In genomic region chr20:9758752-9759151, GRCh38 we compare ENCODE assay signal across 35 cellular contexts.
"Had no signal": no experiment of that assay in that cellular context is flagged by ENCODE, and none has a peak within 500 bp of the region (broad histone marks: within the 10 kb centered on the region; RNA-seq: fewer than 3 reads in every experiment).

No MANE protein-coding gene starts in this region.

- H3K9me3 Mint-ChIP-seq: activated CD4-positive, alpha-beta T cell treated with anti-CD3 and anti-CD28 coated beads, Interleukin-2, amount 10 ng/mL, durations not matched to agents 24 days and 14 days; activated naive CD8-positive, alpha-beta T cell treated with anti-CD3 and anti-CD28 coated beads for 36 hours; effector memory CD8-positive, alpha-beta T cell had no signal

- H3K27ac Mint-ChIP-seq: activated CD4-positive, alpha-beta memory T cell treated with anti-CD3 and anti-CD28 coated beads for 36 hours; activated CD4-positive, alpha-beta T cell treated with anti-CD3 and anti-CD28 coated beads for 36 hours; activated CD4-positive, alpha-beta T cell treated with anti-CD3 and anti-CD28 coated beads, Interleukin-2, amount 10 ng/mL, durations not matched to agents 24 days and 14 days; activated CD8-positive, alpha-beta memory T cell treated with anti-CD3 and anti-CD28 coated beads, Interleukin-2, amount 10 ng/mL, durations not matched to agents 7 days and 5 days; activated CD8-positive, alpha-beta T cell treated with anti-CD3 and anti-CD28 coated beads, Interleukin-2, amount 10 ng/mL, durations not matched to agents 7 days and 5 days; activated naive CD4-positive, alpha-beta T cell treated with anti-CD3 and anti-CD28 coated beads for 36 hours; activated naive CD4-positive, alpha-beta T cell treated with anti-CD3 and anti-CD28 coated beads, Interleukin-2, amount 50 U/mL, for 24 hours; activated naive CD8-positive, alpha-beta T cell treated with anti-CD3 and anti-CD28 coated beads for 36 hours; activated naive CD8-positive, alpha-beta T cell treated with anti-CD3 and anti-CD28 coated beads, Interleukin-2, amount 50 U/mL, for 24 hours; activated T-helper 1 cell treated with anti-CD3 and anti-CD28 coated beads, Interleukin-12 subunit alpha, Interleukin-12 subunit beta, Interleukin-2, Interleukin-4 antibody, amounts not matched to agents 30 ng/mL and 10 ng/mL and 1 ng/mL, durations not matched to agents 14 hours and 24 hours and 36 hours; activated T-helper 2 cell treated with anti-CD3 and anti-CD28 coated beads, Interferon-gamma antibody, Interleukin-2, Interleukin-4, amounts not matched to agents 10 μg/mL and 5 μg/mL and 100 μg/mL, durations not matched to agents 14 hours and 24 hours and 36 hours; effector memory CD8-positive, alpha-beta T cell; T-helper 1 cell treated with Interleukin-12 subunit alpha and Interleukin-12 subunit beta and Interleukin-4 antibody, amounts not matched to agents 30 μg/mL and 1 μg/mL, for 36 hours had no signal

- H3K36me3 ChIP-seq: adrenal gland, esophagus muscularis mucosa, gastrocnemius medialis, heart left ventricle, WERI-Rb-1 had no signal

- H3K27me3 Mint-ChIP-seq: activated CD4-positive, alpha-beta memory T cell treated with anti-CD3 and anti-CD28 coated beads for 36 hours; activated CD4-positive, alpha-beta T cell treated with anti-CD3 and anti-CD28 coated beads, Interleukin-2, amount 10 ng/mL, durations not matched to agents 24 days and 14 days; activated CD8-positive, alpha-beta memory T cell treated with anti-CD3 and anti-CD28 coated beads, Interleukin-2, amount 10 ng/mL, durations not matched to agents 7 days and 5 days; activated naive CD4-positive, alpha-beta T cell treated with anti-CD3 and anti-CD28 coated beads, Interleukin-2, amount 50 U/mL, for 24 hours; activated naive CD8-positive, alpha-beta T cell treated with anti-CD3 and anti-CD28 coated beads, Interleukin-2, amount 50 U/mL, for 24 hours; effector memory CD8-positive, alpha-beta T cell had no signal

- H3K4me3 ChIP-seq: adrenal gland, body of pancreas, esophagus muscularis mucosa, gastrocnemius medialis, heart left ventricle had no signal

- H3K27ac ChIP-seq: adrenal gland, body of pancreas, esophagus muscularis mucosa, foreskin keratinocyte, gastrocnemius medialis, heart left ventricle, WERI-Rb-1 had no signal

- ATAC-seq: activated CD4-positive, alpha-beta T cell treated with anti-CD3 and anti-CD28 coated beads for 36 hours; activated CD8-positive, alpha-beta memory T cell treated with anti-CD3 and anti-CD28 coated beads, Interleukin-2, amount 10 ng/mL, durations not matched to agents 7 days and 5 days; activated CD8-positive, alpha-beta T cell treated with anti-CD3 and anti-CD28 coated beads, Interleukin-2, amount 10 ng/mL, durations not matched to agents 7 days and 5 days; activated naive CD8-positive, alpha-beta T cell treated with anti-CD3 and anti-CD28 coated beads, Interleukin-2, amount 50 U/mL, for 24 hours; body of pancreas; effector memory CD8-positive, alpha-beta T cell; foreskin keratinocyte; gastrocnemius medialis; heart left ventricle had no signal

- H3K4me3 Mint-ChIP-seq: activated CD4-positive, alpha-beta memory T cell treated with anti-CD3 and anti-CD28 coated beads for 36 hours; activated CD4-positive, alpha-beta T cell treated with anti-CD3 and anti-CD28 coated beads for 36 hours; activated CD4-positive, alpha-beta T cell treated with anti-CD3 and anti-CD28 coated beads, Interleukin-2, amount 10 ng/mL, durations not matched to agents 24 days and 14 days; activated CD8-positive, alpha-beta memory T cell treated with anti-CD3 and anti-CD28 coated beads, Interleukin-2, amount 10 ng/mL, durations not matched to agents 7 days and 5 days; activated CD8-positive, alpha-beta T cell treated with anti-CD3 and anti-CD28 coated beads, Interleukin-2, amount 10 ng/mL, durations not matched to agents 7 days and 5 days; activated naive CD4-positive, alpha-beta T cell treated with anti-CD3 and anti-CD28 coated beads for 36 hours; activated naive CD4-positive, alpha-beta T cell treated with anti-CD3 and anti-CD28 coated beads, Interleukin-2, amount 50 U/mL, for 24 hours; activated naive CD8-positive, alpha-beta T cell treated with anti-CD3 and anti-CD28 coated beads for 36 hours; activated naive CD8-positive, alpha-beta T cell treated with anti-CD3 and anti-CD28 coated beads, Interleukin-2, amount 50 U/mL, for 24 hours; activated T-helper 1 cell treated with anti-CD3 and anti-CD28 coated beads, Interleukin-12 subunit alpha, Interleukin-12 subunit beta, Interleukin-2, Interleukin-4 antibody, amounts not matched to agents 30 ng/mL and 10 ng/mL and 1 ng/mL, durations not matched to agents 14 hours and 24 hours and 36 hours; effector memory CD8-positive, alpha-beta T cell; T-helper 1 cell treated with Interleukin-12 subunit alpha and Interleukin-12 subunit beta and Interleukin-4 antibody, amounts not matched to agents 30 μg/mL and 1 μg/mL, for 36 hours had no signal

- H3K4me1 ChIP-seq: adrenal gland, esophagus muscularis mucosa, foreskin keratinocyte, gastrocnemius medialis, heart left ventricle had no signal

- DNase-seq: activated CD4-positive, alpha-beta memory T cell treated with anti-CD3 and anti-CD28 coated beads for 36 hours; activated CD4-positive, alpha-beta T cell treated with anti-CD3 and anti-CD28 coated beads for 36 hours; activated CD4-positive, alpha-beta T cell treated with anti-CD3 and anti-CD28 coated beads, Interleukin-2, amount 10 ng/mL, durations not matched to agents 24 days and 14 days; activated CD4-positive, CD25-positive, alpha-beta regulatory T cell; activated CD4-positive, CD25-positive, alpha-beta regulatory T cell treated with anti-CD3 and anti-CD28 coated beads, Interleukin-2, amount 50 U/mL, for 72 hours; activated CD8-positive, alpha-beta memory T cell treated with anti-CD3 and anti-CD28 coated beads, Interleukin-2, amount 10 ng/mL, durations not matched to agents 7 days and 5 days; activated CD8-positive, alpha-beta memory T cell treated with anti-CD3 and anti-CD28 coated beads, Interleukin-2, amount 50 U/mL, for 4 hours; activated CD8-positive, alpha-beta T cell treated with anti-CD3 and anti-CD28 coated beads, Interleukin-2, amount 10 ng/mL, durations not matched to agents 7 days and 5 days; activated effector memory CD4-positive, alpha-beta T cell treated with anti-CD3 and anti-CD28 coated beads, Interleukin-2, amount 50 U/mL, for 16 hours; activated naive CD4-positive, alpha-beta T cell treated with anti-CD3 and anti-CD28 coated beads for 36 hours; activated naive CD8-positive, alpha-beta T cell treated with anti-CD3 and anti-CD28 coated beads for 36 hours; activated naive CD8-positive, alpha-beta T cell treated with anti-CD3 and anti-CD28 coated beads, Interleukin-2, amount 50 U/mL, for 24 hours; activated T-cell treated with anti-CD3 and anti-CD28 coated beads, Interleukin-2, amount 50 U/mL, for 1 hour; activated T-cell treated with anti-CD3 and anti-CD28 coated beads, Interleukin-2, amount 50 U/mL, for 48 hours; adrenal gland; amygdala; aorta; body of pancreas; caudate nucleus; cortex of kidney; dermis blood vessel endothelial cell; effector CD4-positive, alpha-beta T cell; effector memory CD8-positive, alpha-beta T cell; erythroblast; foreskin keratinocyte; gastrocnemius medialis; glutamatergic neuron; heart left ventricle; T1000; WERI-Rb-1 had no signal

- H3K27me3 ChIP-seq: adrenal gland, body of pancreas, esophagus muscularis mucosa, foreskin keratinocyte, gastrocnemius medialis, heart left ventricle had no signal

- H3K36me3 Mint-ChIP-seq: activated CD8-positive, alpha-beta memory T cell treated with anti-CD3 and anti-CD28 coated beads, Interleukin-2, amount 10 ng/mL, durations not matched to agents 7 days and 5 days; activated naive CD4-positive, alpha-beta T cell treated with anti-CD3 and anti-CD28 coated beads, Interleukin-2, amount 50 U/mL, for 24 hours; activated naive CD8-positive, alpha-beta T cell treated with anti-CD3 and anti-CD28 coated beads for 36 hours had no signal

- H3K4me1 Mint-ChIP-seq: activated CD4-positive, alpha-beta T cell treated with anti-CD3 and anti-CD28 coated beads for 36 hours; activated CD4-positive, alpha-beta T cell treated with anti-CD3 and anti-CD28 coated beads, Interleukin-2, amount 10 ng/mL, durations not matched to agents 24 days and 14 days; activated CD8-positive, alpha-beta memory T cell treated with anti-CD3 and anti-CD28 coated beads, Interleukin-2, amount 10 ng/mL, durations not matched to agents 7 days and 5 days; activated naive CD4-positive, alpha-beta T cell treated with anti-CD3 and anti-CD28 coated beads, Interleukin-2, amount 50 U/mL, for 24 hours; activated naive CD8-positive, alpha-beta T cell treated with anti-CD3 and anti-CD28 coated beads for 36 hours; activated naive CD8-positive, alpha-beta T cell treated with anti-CD3 and anti-CD28 coated beads, Interleukin-2, amount 50 U/mL, for 24 hours had no signal
